ENCODE assay signal across 15 cellular contexts in the genomic region with DNA sequence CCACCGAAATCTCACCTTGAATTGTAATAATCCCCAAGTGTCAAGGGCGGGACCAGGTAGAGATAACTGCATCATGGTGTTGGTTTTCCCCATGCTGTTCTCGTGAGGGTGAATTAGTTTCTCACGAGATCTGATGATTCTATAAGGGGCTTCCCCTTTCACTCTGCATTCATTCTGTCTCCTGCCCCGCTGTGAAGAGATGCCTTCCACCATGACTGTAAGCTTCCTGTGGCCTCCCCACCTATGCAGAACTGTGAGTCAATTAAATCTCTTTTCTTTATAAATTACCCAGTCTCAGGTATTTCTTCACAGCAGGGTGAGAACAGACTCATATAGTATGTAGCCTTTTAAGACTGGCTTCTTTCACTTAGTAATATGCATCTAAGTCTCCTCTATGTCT.
DNase-seq lines count a peak whose midpoint lies in the region; ATAC-seq lines count a peak whose summit lies in the region.
"Had no signal": no experiment of that assay in that cellular context is flagged by ENCODE, and none has a peak within 500 bp of the region (broad histone marks: within the 10 kb centered on the region; RNA-seq: fewer than 3 reads in every experiment).

No MANE protein-coding gene starts in this region.

- H3K4me3 ChIP-seq in right cardiac atrium (ENCODE audit: low read length) = no peak overlapping the region
- H3K4me3 ChIP-seq: GM23338 had no signal

- intact Hi-C loops in activated CD4-positive, alpha-beta memory T cell treated with anti-CD3 and anti-CD28 coated beads for 36 hours (cut with micrococcal nuclease) = no loop called here
- intact Hi-C loops in right cardiac atrium (cut with DNase I) = no loop called here

- WGBS in right cardiac atrium = 95% methylated on average over 5 of the region's 5 CpGs

- H3K27me3 Mint-ChIP-seq in activated CD4-positive, alpha-beta memory T cell treated with anti-CD3 and anti-CD28 coated beads for 36 hours = peaks cover 33% of the 10 kb centered on the region
- peaks cover 38% of the 10 kb centered on the region for H3K27me3 Mint-ChIP-seq in activated CD4-positive, alpha-beta memory T cell treated with anti-CD3 and anti-CD28 coated beads, Interleukin-2, amount 10 ng/mL, durations not matched to agents 7 days and 5 days
- H3K27me3 Mint-ChIP-seq in activated T-helper 17 cell treated with anti-CD3 and anti-CD28 coated beads, Interleukin-2, amount 50 U/mL, for 72 hours = peaks cover 14% of the 10 kb centered on the region
- H3K27me3 Mint-ChIP-seq in natural killer cell treated with Interleukin-12 subunit alpha and Interleukin-12 subunit beta and Interleukin-15 and Interleukin-18, amount 100 ng/mL, for 72 hours = no peaks in the 10 kb centered on the region

- H3K4me1 ChIP-seq in right cardiac atrium (ENCODE audit: control insufficient read depth, insufficient read depth, low read length) = no peaks in the 10 kb centered on the region

- peak; percentile 12 for DNase-seq in activated CD4-positive, alpha-beta memory T cell treated with anti-CD3 and anti-CD28 coated beads for 36 hours
- DNase-seq in activated CD4-positive, alpha-beta memory T cell treated with anti-CD3 and anti-CD28 coated beads, Interleukin-2, amount 10 ng/mL, durations not matched to agents 7 days and 5 days = no peak
- peak; percentile 10 for DNase-seq in stimulated activated CD4-positive, alpha-beta T cell treated with anti-CD3 and anti-CD28 coated beads, Interleukin-15, amount 100 ng/mL, for 24 hours
- no peak for DNase-seq in stimulated activated CD4-positive, alpha-beta T cell treated with anti-CD3 and anti-CD28 coated beads, Interleukin-2, amount 100 ng/mL, for 48 hours
- DNase-seq in natural killer cell treated with Interleukin-12 subunit alpha and Interleukin-12 subunit beta and Interleukin-15 and Interleukin-18, amount 100 ng/mL, for 72 hours (ENCODE audit: low spot score) = no peak
- no peak for DNase-seq in globus pallidus (ENCODE audit: low spot score)
- DNase-seq in right cardiac atrium = no peak
- DNase-seq: C1 segment of cervical spinal cord; Calu3; CD4-positive, alpha-beta T cell; DMS 273 treated with DMSO at 0.1 percent for 48 hours; H9 had no signal

- H3K27ac Mint-ChIP-seq in activated CD4-positive, alpha-beta memory T cell treated with anti-CD3 and anti-CD28 coated beads for 36 hours = no peak overlapping the region
- H3K27ac Mint-ChIP-seq in activated CD4-positive, alpha-beta memory T cell treated with anti-CD3 and anti-CD28 coated beads, Interleukin-2, amount 10 ng/mL, durations not matched to agents 7 days and 5 days = no peak overlapping the region
- no peak overlapping the region for H3K27ac Mint-ChIP-seq in activated T-helper 17 cell treated with anti-CD3 and anti-CD28 coated beads, Interleukin-2, amount 50 U/mL, for 72 hours
- H3K27ac Mint-ChIP-seq in natural killer cell treated with Interleukin-12 subunit alpha and Interleukin-12 subunit beta and Interleukin-15 and Interleukin-18, amount 100 ng/mL, for 72 hours = peak overlapping the region in 1 of 2 donors; percentile 76
- H3K27ac Mint-ChIP-seq: B cell; CD4-positive, alpha-beta T cell; GM23338; H9 had no signal

- no peak overlapping the region for H3K27ac ChIP-seq in right cardiac atrium (ENCODE audit: low read length)

- H3K36me3 Mint-ChIP-seq in activated CD4-positive, alpha-beta memory T cell treated with anti-CD3 and anti-CD28 coated beads for 36 hours = no peaks in the 10 kb centered on the region
- no peaks in the 10 kb centered on the region for H3K36me3 Mint-ChIP-seq in activated CD4-positive, alpha-beta memory T cell treated with anti-CD3 and anti-CD28 coated beads, Interleukin-2, amount 10 ng/mL, durations not matched to agents 7 days and 5 days (ENCODE audit: low read depth)
- H3K36me3 Mint-ChIP-seq in activated T-helper 17 cell treated with anti-CD3 and anti-CD28 coated beads, Interleukin-2, amount 50 U/mL, for 72 hours (ENCODE audit: low read depth) = no peaks in the 10 kb centered on the region
- H3K36me3 Mint-ChIP-seq in natural killer cell treated with Interleukin-12 subunit alpha and Interleukin-12 subunit beta and Interleukin-15 and Interleukin-18, amount 100 ng/mL, for 72 hours = no peaks in the 10 kb centered on the region

- no peaks in the 10 kb centered on the region for H3K9me3 ChIP-seq in right cardiac atrium (ENCODE audit: control insufficient read depth, low read length)

- H3K4me3 Mint-ChIP-seq in activated CD4-positive, alpha-beta memory T cell treated with anti-CD3 and anti-CD28 coated beads for 36 hours = no peak overlapping the region
- no peak overlapping the region for H3K4me3 Mint-ChIP-seq in activated CD4-positive, alpha-beta memory T cell treated with anti-CD3 and anti-CD28 coated beads, Interleukin-2, amount 10 ng/mL, durations not matched to agents 7 days and 5 days
- H3K4me3 Mint-ChIP-seq in activated T-helper 17 cell treated with anti-CD3 and anti-CD28 coated beads, Interleukin-2, amount 50 U/mL, for 72 hours = no peak overlapping the region
- H3K4me3 Mint-ChIP-seq in natural killer cell treated with Interleukin-12 subunit alpha and Interleukin-12 subunit beta and Interleukin-15 and Interleukin-18, amount 100 ng/mL, for 72 hours = no peak overlapping the region
- H3K4me3 Mint-ChIP-seq: B cell; CD4-positive, alpha-beta T cell; GM23338; H9 had no signal

- POLR2A ChIA-PET in activated CD4-positive, alpha-beta memory T cell treated with anti-CD3 and anti-CD28 coated beads for 36 hours (lab: Charles Lee) = no interaction called here
- POLR2A ChIA-PET in activated CD4-positive, alpha-beta memory T cell treated with anti-CD3 and anti-CD28 coated beads, Interleukin-2, amount 10 ng/mL, durations not matched to agents 7 days and 5 days (lab: Charles Lee) = no interaction called here

- no peaks in the 10 kb centered on the region for H3K9me3 Mint-ChIP-seq in activated CD4-positive, alpha-beta memory T cell treated with anti-CD3 and anti-CD28 coated beads for 36 hours
- H3K9me3 Mint-ChIP-seq in activated CD4-positive, alpha-beta memory T cell treated with anti-CD3 and anti-CD28 coated beads, Interleukin-2, amount 10 ng/mL, durations not matched to agents 7 days and 5 days = no peaks in the 10 kb centered on the region
- no peaks in the 10 kb centered on the region for H3K9me3 Mint-ChIP-seq in activated T-helper 17 cell treated with anti-CD3 and anti-CD28 coated beads, Interleukin-2, amount 50 U/mL, for 72 hours
- no peaks in the 10 kb centered on the region for H3K9me3 Mint-ChIP-seq in natural killer cell treated with Interleukin-12 subunit alpha and Interleukin-12 subunit beta and Interleukin-15 and Interleukin-18, amount 100 ng/mL, for 72 hours
- H3K9me3 Mint-ChIP-seq: CD4-positive, alpha-beta T cell; GM23338; H9 had no signal

- CTCF ChIA-PET in activated CD4-positive, alpha-beta memory T cell treated with anti-CD3 and anti-CD28 coated beads for 36 hours (lab: Charles Lee) = interaction anchor here (1.7 kb wide), 1 partner anchor 18 kb away, joined by 6 read pairs; no protein-coding TSS in a partner anchor
- CTCF ChIA-PET in activated CD4-positive, alpha-beta memory T cell treated with anti-CD3 and anti-CD28 coated beads, Interleukin-2, amount 10 ng/mL, durations not matched to agents 7 days and 5 days (lab: Charles Lee) = interaction anchor here (1.1 to 1.7 kb wide), 2 partner anchors 18 to 76 kb away, joined by 3 read pairs; no protein-coding TSS in a partner anchor

- H3K4me1 Mint-ChIP-seq in activated CD4-positive, alpha-beta memory T cell treated with anti-CD3 and anti-CD28 coated beads for 36 hours (ENCODE audit: low read depth) = no peaks in the 10 kb centered on the region
- peaks cover 3% of the 10 kb centered on the region for H3K4me1 Mint-ChIP-seq in activated CD4-positive, alpha-beta memory T cell treated with anti-CD3 and anti-CD28 coated beads, Interleukin-2, amount 10 ng/mL, durations not matched to agents 7 days and 5 days
- H3K4me1 Mint-ChIP-seq in activated T-helper 17 cell treated with anti-CD3 and anti-CD28 coated beads, Interleukin-2, amount 50 U/mL, for 72 hours = no peaks in the 10 kb centered on the region
- H3K4me1 Mint-ChIP-seq in natural killer cell treated with Interleukin-12 subunit alpha and Interleukin-12 subunit beta and Interleukin-15 and Interleukin-18, amount 100 ng/mL, for 72 hours (ENCODE audit: low read depth in 2 of 2) = peaks cover 29 to 38% of the 10 kb centered on the region in 2 donors
- H3K4me1 Mint-ChIP-seq: B cell had no signal

- H3K27me3 ChIP-seq in right cardiac atrium (ENCODE audit: control insufficient read depth, insufficient read depth) = no peaks in the 10 kb centered on the region

- peak; percentile 88 for ATAC-seq in activated T-helper 17 cell treated with anti-CD3 and anti-CD28 coated beads, Interleukin-2, amount 50 U/mL, for 72 hours (replicated peaks)
- peak; percentile 72 to 80 for ATAC-seq in natural killer cell treated with Interleukin-12 subunit alpha and Interleukin-12 subunit beta and Interleukin-15 and Interleukin-18, amount 100 ng/mL, for 72 hours
- no peak for ATAC-seq in right cardiac atrium
- ATAC-seq: GM23338 had no signal

Comparison
In these comparisons a context has a peak if more than half of its experiments do, and no peak if none do; other contexts are left out.
1. DNase-seq: peak in activated CD4-positive, alpha-beta memory T cell treated with anti-CD3 and anti-CD28 coated beads for 36 hours (single experiment) and stimulated activated CD4-positive, alpha-beta T cell treated with anti-CD3 and anti-CD28 coated beads, Interleukin-15, amount 100 ng/mL, for 24 hours (single experiment); none in activated CD4-positive, alpha-beta memory T cell treated with anti-CD3 and anti-CD28 coated beads, Interleukin-2, amount 10 ng/mL, durations not matched to agents 7 days and 5 days (single experiment), stimulated activated CD4-positive, alpha-beta T cell treated with anti-CD3 and anti-CD28 coated beads, Interleukin-2, amount 100 ng/mL, for 48 hours (0 of 2), natural killer cell treated with Interleukin-12 subunit alpha and Interleukin-12 subunit beta and Interleukin-15 and Interleukin-18, amount 100 ng/mL, for 72 hours (single experiment), globus pallidus (single experiment) and right cardiac atrium (0 of 3).
2. ATAC-seq: peak in activated T-helper 17 cell treated with anti-CD3 and anti-CD28 coated beads, Interleukin-2, amount 50 U/mL, for 72 hours (single experiment) and natural killer cell treated with Interleukin-12 subunit alpha and Interleukin-12 subunit beta and Interleukin-15 and Interleukin-18, amount 100 ng/mL, for 72 hours (2 of 2); none in right cardiac atrium (0 of 2).